Comparison of ENCODE assay signal across 1 cellular context in genomic region chr19:49080392-49080791, GRCh38.
TF ChIP-seq lines count a peak whose summit lies in the region.

No MANE protein-coding gene starts in this region.

TF ChIP-seq in HepG2, 621 proteins besides CTCF, POLR2A, EP300 and RAD21:
- TF ChIP-seq RARA (CRISPR knock-in tag; IDR thresholded peaks at IDR 0.05), result peak; percentile 55; the same call in 1 of the 2 replicates
- TF ChIP-seq NR2F6 (IDR thresholded peaks at IDR 0.05), result no peak
- TF ChIP-seq NR2F6 (CRISPR knock-in tag; IDR thresholded peaks at IDR 0.05), result 0 out of 2 replicates have a peak, but pooled peaks have one; percentile 26
- no peak for TF ChIP-seq ATF4 (CRISPR knock-in tag; IDR thresholded peaks at IDR 0.05)
- TF ChIP-seq ZNF121 (CRISPR knock-in tag; IDR thresholded peaks at IDR 0.05), result peak; percentile 74
